ENCODE assay signal across 8 cellular contexts in the genomic region with DNA sequence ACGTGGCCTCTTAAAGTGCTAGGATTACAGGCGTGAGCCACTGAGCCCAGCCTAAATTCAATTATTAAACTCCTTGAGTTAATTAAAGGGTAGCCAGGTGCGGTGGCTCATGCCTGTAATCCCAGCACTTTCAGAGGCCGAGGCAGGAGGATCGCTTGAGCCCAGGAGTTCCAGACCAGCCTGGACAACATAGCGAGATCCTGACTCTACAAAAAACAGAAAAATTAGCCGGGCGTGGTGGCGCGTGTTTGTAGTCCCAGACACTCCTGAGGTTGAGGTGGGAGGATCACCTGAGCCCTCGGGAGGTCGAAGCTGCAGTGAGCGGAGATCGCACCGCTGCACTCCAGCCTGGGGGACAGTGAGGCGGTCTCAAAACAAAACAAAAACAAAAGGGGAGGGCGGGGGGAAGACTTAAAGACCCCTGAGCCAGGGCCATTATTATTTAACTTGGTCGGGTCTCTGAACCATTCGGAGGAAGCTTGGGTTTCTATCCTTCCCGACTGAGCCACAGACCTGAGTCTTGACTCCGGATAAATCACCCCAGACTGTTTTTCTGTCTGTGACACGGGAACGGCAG. TPM values are rescaled to one million over a fixed set of nuclear protein-coding genes. Genes with fewer than 3 reads are reported as not detected.
DNase-seq lines count a peak whose midpoint lies in the region; ATAC-seq and TF ChIP-seq lines count a peak whose summit lies in the region.

No MANE protein-coding gene starts in this region.

- H3K9me3 Mint-ChIP-seq in progenitor cell of endocrine pancreas (ENCODE audit: low read depth) = no peaks in the 10 kb centered on the region

- H3K4me3 ChIP-seq in Panc1 (ENCODE audit: low read depth in 2 of 2, low read length in 2 of 2) (peak overlapping the region; percentile 72 to 87), esophagus (ENCODE audit: low read depth in 1 of 2, low read length in 2 of 2) (peak overlapping the region; percentile 74 to 87)

- in situ Hi-C loops in Panc1 (cut with HindIII; ENCODE audit: low pct_unique_long_range_greater_than_20kb, low sequenced_read_pairs) = no loop called here

- intact Hi-C loops in Panc1 (cut with micrococcal nuclease; ENCODE audit: unreplicated experiment) = no loop called here

- H3K4me1 ChIP-seq in Panc1 (ENCODE audit: control insufficient read depth, insufficient read depth, low read length) (peaks cover 11% of the 10 kb centered on the region), esophagus (ENCODE audit: control insufficient read depth in 2 of 2, insufficient read depth in 2 of 2, low read length in 1 of 2) (peaks cover 7 to 8% of the 10 kb centered on the region in 2 donors)

- CTCF ChIA-PET in Panc1 (lab: Charles Lee) = interaction anchor here (0.5 kb wide), 1 partner anchor 16 kb away, joined by 4 read pairs; no protein-coding TSS in a partner anchor

- ATAC-seq in Panc1 = no peak
- no peak for ATAC-seq in HG02870 (IDR thresholded peaks at IDR 0.05; ENCODE audit: unreplicated experiment)

- H3K4me1 Mint-ChIP-seq in progenitor cell of endocrine pancreas (ENCODE audit: low read depth) = peaks cover 13% of the 10 kb centered on the region

- H3K9me3 ChIP-seq in Panc1 (ENCODE audit: control insufficient read depth, insufficient read depth, low read depth, low read length) (no peaks in the 10 kb centered on the region), esophagus (ENCODE audit: control insufficient read depth in 2 of 2, insufficient read depth in 1 of 2, low read depth in 1 of 2, low read length in 1 of 2) (no peaks in the 10 kb centered on the region)

- POLR2A ChIA-PET in Panc1 (lab: Charles Lee) = interaction anchor here (0.5 to 1.1 kb wide), 2 partner anchors 18 to 60 kb away, joined by 7 to 13 read pairs; no protein-coding TSS in a partner anchor

- DNase-seq in ELF-1 (ENCODE audit: low read depth, low spot score) = peak; percentile 69
- DNase-seq in Panc1 (ENCODE audit: low read depth, low spot score) = no peak
- DNase-seq in progenitor cell of endocrine pancreas (ENCODE audit: low spot score, unreplicated experiment) = no peak
- DNase-seq in kidney glomerular epithelial cell (lab: John Stamatoyannopoulos, UW) = no peak
- DNase-seq in stimulated activated naive CD4-positive, alpha-beta T cell treated with Interleukin-2 at 50 U/mL for 16 hours (lab: John Stamatoyannopoulos, UW) = no peak
- no peak for DNase-seq in hypothalamus (lab: John Stamatoyannopoulos, UW)

- H3K4me3 Mint-ChIP-seq in progenitor cell of endocrine pancreas (ENCODE audit: low read depth) = peak overlapping the region; percentile 93

- WGBS in esophagus, 2 donors = 22 to 24% methylated on average over 23 of the region's 23 CpGs

- no peak for TF ChIP-seq CTCF in Panc1 (IDR thresholded peaks at IDR 0.05)
- no peak for TF ChIP-seq CTCF in progenitor cell of endocrine pancreas (IDR thresholded peaks at IDR 0.05; ENCODE audit: unreplicated experiment)

- H3K27ac ChIP-seq in Panc1 (ENCODE audit: low read length) = peak overlapping the region; percentile 95
- peak overlapping the region; percentile 96 to 97 for H3K27ac ChIP-seq in esophagus (ENCODE audit: low read depth in 2 of 2, low read length in 1 of 2)

- H3K27me3 ChIP-seq in Panc1 (ENCODE audit: control insufficient read depth, insufficient read depth, low read length) = no peaks in the 10 kb centered on the region
- no peaks in the 10 kb centered on the region for H3K27me3 ChIP-seq in esophagus (ENCODE audit: control insufficient read depth in 1 of 2, insufficient read depth in 2 of 2, low read length in 2 of 2)

- peak overlapping the region; percentile 99 for H3K27ac Mint-ChIP-seq in progenitor cell of endocrine pancreas

- peaks cover 5% of the 10 kb centered on the region; the same call in 1 of the 2 replicates for H3K36me3 ChIP-seq in Panc1 (ENCODE audit: control insufficient read depth, insufficient read depth, low read length)
- H3K36me3 ChIP-seq in esophagus (ENCODE audit: control insufficient read depth in 2 of 2, insufficient read depth in 2 of 2, low read length in 1 of 2) = peaks cover 0 to 3% of the 10 kb centered on the region in 2 donors

- no peaks in the 10 kb centered on the region for H3K27me3 Mint-ChIP-seq in progenitor cell of endocrine pancreas

- H3K36me3 Mint-ChIP-seq in progenitor cell of endocrine pancreas (ENCODE audit: insufficient read depth) = peaks cover 9% of the 10 kb centered on the region

- no TSS peak for BruUV-seq in Panc1 (replicated peaks; lab: Mats Ljungman, UMichigan)

RNA-seq across cellular contexts. Expression of gene BCL7C, which starts 19.5 kb away (rescaled TPM):
- total RNA-seq in Panc1 (2021; ENCODE audit: unreplicated experiment) (45.8 TPM), progenitor cell of endocrine pancreas (33.2 and 34.2 TPM in 2 replicates)
- 43.8 TPM for polyA plus RNA-seq in Panc1 (2012; ENCODE audit: insufficient read length)
- polyA plus RNA-seq in esophagus = 10 to 100 TPM; 21.8 to 33.9 TPM

RNA-seq across cellular contexts. Expression of gene CTF1, which starts 22.1 kb away (rescaled TPM):
- total RNA-seq in Panc1 (2021; ENCODE audit: unreplicated experiment) = 2.9 TPM
- polyA plus RNA-seq in Panc1 (2012; ENCODE audit: insufficient read length) = 7.4 TPM
- 1 to 10 TPM; 2.2 to 3.3 TPM for polyA plus RNA-seq in esophagus
- total RNA-seq in progenitor cell of endocrine pancreas = 4.5 and 5.1 TPM in 2 replicates

RNA-seq across cellular contexts. Expression of gene FBXL19, which starts 49.0 kb away (rescaled TPM):
- total RNA-seq in Panc1 (2021; ENCODE audit: unreplicated experiment) (52.3 TPM), progenitor cell of endocrine pancreas (65.6 and 66.8 TPM in 2 replicates)
- polyA plus RNA-seq in Panc1 (2012; ENCODE audit: insufficient read length) = 67.1 TPM
- 10 to 100 TPM; 10.7 to 35.6 TPM for polyA plus RNA-seq in esophagus
